In the genomic region with DNA sequence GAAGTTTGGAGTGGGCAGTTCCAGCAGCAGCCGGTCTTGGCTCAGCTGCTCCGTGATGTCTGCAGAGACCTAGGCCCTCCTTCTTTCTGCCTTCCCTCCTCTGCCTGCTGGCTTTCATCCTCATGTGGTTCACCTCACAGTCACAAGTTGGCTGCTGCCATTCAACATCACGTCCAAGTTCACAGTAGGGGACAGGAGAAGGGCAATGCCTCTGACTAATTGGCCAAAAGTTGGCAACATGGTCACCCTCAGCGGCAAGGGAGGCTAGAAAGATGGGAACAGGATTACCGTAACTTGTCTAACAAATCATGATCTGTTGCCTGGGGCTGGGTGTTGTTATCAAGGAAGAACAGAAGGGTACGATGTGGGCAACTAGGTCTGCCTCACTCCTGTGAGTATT, we compare ENCODE assay signal across 26 cellular contexts. TPM values are rescaled to one million over a fixed set of nuclear protein-coding genes. Genes with fewer than 3 reads are reported as not detected.
DNase-seq lines count a peak whose midpoint lies in the region; ATAC-seq, FAIRE-seq and TF ChIP-seq lines count a peak whose summit lies in the region.
"Had no signal": no experiment of that assay in that cellular context is flagged by ENCODE, and none has a peak within 500 bp of the region (broad histone marks: within the 10 kb centered on the region; RNA-seq: fewer than 3 reads in every experiment).

No MANE protein-coding gene starts in this region.

- H3K27ac ChIP-seq in left ventricle myocardium inferior (replicated peaks) (no peak overlapping the region), right cardiac atrium (ENCODE audit: low read length) (no peak overlapping the region)
- H3K27ac ChIP-seq: epithelial cell of prostate, foreskin keratinocyte, SK-N-MC, tibial artery, WERI-Rb-1 had no signal

- FAIRE-seq in bronchial epithelial cell (lab: Jason Lieb, UNC), result peak; percentile 82
- FAIRE-seq in urothelium cell line (lab: Jason Lieb, UNC), result peak; percentile 32
- FAIRE-seq: GM12878, GM19239 had no signal

- DNase-seq in Right ventricle myocardium inferior (ENCODE audit: missing footprints), result no peak
- DNase-seq in left ventricle myocardium inferior, result no peak
- no peak for DNase-seq in bronchial epithelial cell (ENCODE audit: low read depth)
- no peak for DNase-seq in right cardiac atrium
- no peak for DNase-seq in urothelium cell line (ENCODE audit: low spot score)
- DNase-seq in pons (ENCODE audit: low spot score), result no peak
- no peak for DNase-seq in Kasumi-1 (lab: John Stamatoyannopoulos, UW)
- DNase-seq: activated CD4-positive, alpha-beta T cell treated with anti-CD3 and anti-CD28 coated beads, Interleukin-2, amount 50 U/mL, for 48 hours; CD4-positive, alpha-beta memory T cell; DMS153; foreskin keratinocyte; GF-D8; kidney glomerular epithelial cell; mesendoderm; natural killer cell; NCI-H187; stimulated activated CD4-positive, alpha-beta T cell treated with anti-CD3 and anti-CD28 coated beads, Interleukin-1b, Interleukin-23, amount 100 ng/mL, for 48 hours; stimulated activated naive CD4-positive, alpha-beta T cell treated with Interleukin-2 at 50 U/mL for 16 hours; WERI-Rb-1 had no signal

- H3K27me3 ChIP-seq in left ventricle myocardium inferior (ENCODE audit: low read depth) (peaks cover 49% of the 10 kb centered on the region), bronchial epithelial cell (ENCODE audit: control insufficient read depth, insufficient read depth, low read length) (no peaks in the 10 kb centered on the region), right cardiac atrium (ENCODE audit: control insufficient read depth, insufficient read depth) (no peaks in the 10 kb centered on the region)
- H3K27me3 ChIP-seq: tibial artery had no signal

- TF ChIP-seq CTCF in left ventricle myocardium inferior (IDR thresholded peaks at IDR 0.05; ENCODE audit: borderline replicate concordance) (no peak), bronchial epithelial cell (IDR thresholded peaks at IDR 0.05; ENCODE audit: insufficient read depth, low read length, severe bottlenecking) (no peak)

- 69% methylated on average over 6 of the region's 6 CpGs for WGBS in right cardiac atrium

- H3K4me3 ChIP-seq in left ventricle myocardium inferior (no peak overlapping the region), bronchial epithelial cell (ENCODE audit: low read depth, low read length) (no peak overlapping the region), right cardiac atrium (ENCODE audit: low read length) (no peak overlapping the region)
- H3K4me3 ChIP-seq: GM12878, SK-N-MC, tibial artery had no signal

- peak; percentile 38 for ATAC-seq in Right ventricle myocardium inferior
- ATAC-seq in right cardiac atrium, result peak; percentile 9 to 20
- no peak for ATAC-seq in HG02759 (IDR thresholded peaks at IDR 0.05; ENCODE audit: unreplicated experiment)
- ATAC-seq: foreskin keratinocyte, GM12878, natural killer cell, Panc1 had no signal

- H3K36me3 ChIP-seq in left ventricle myocardium inferior, result no peaks in the 10 kb centered on the region
- H3K36me3 ChIP-seq in bronchial epithelial cell (ENCODE audit: control insufficient read depth, insufficient read depth, low read length), result no peaks in the 10 kb centered on the region
- H3K36me3 ChIP-seq: tibial artery, WERI-Rb-1 had no signal

- H3K4me1 ChIP-seq in left ventricle myocardium inferior, result peaks cover 45% of the 10 kb centered on the region
- H3K4me1 ChIP-seq in right cardiac atrium (ENCODE audit: control insufficient read depth, insufficient read depth, low read length), result peaks cover 8% of the 10 kb centered on the region
- H3K4me1 ChIP-seq: foreskin keratinocyte had no signal

- intact Hi-C loops in Right ventricle myocardium inferior (cut with DNase I) (no loop called here), left ventricle myocardium inferior (cut with micrococcal nuclease) (no loop called here), right cardiac atrium (cut with DNase I) (no loop called here)

- H3K9me3 ChIP-seq in left ventricle myocardium inferior (replicated peaks) (no peaks in the 10 kb centered on the region), right cardiac atrium (ENCODE audit: control insufficient read depth, low read length) (no peaks in the 10 kb centered on the region)
- H3K9me3 ChIP-seq: tibial artery had no signal

RNA-seq across cellular contexts. Expression of a gene that starts 7.8 kb away (rescaled TPM):
- total RNA-seq in Right ventricle myocardium inferior, result 1.1 TPM
- 1.2 TPM for total RNA-seq in left ventricle myocardium inferior
- 0.13 TPM in 1 of 2 replicates, not detected in the other for total RNA-seq in bronchial epithelial cell
- 1 to 10 TPM; 1.0 to 3.0 (median 1.9) TPM for total RNA-seq in right cardiac atrium
- polyA plus RNA-seq in right cardiac atrium, result 1.2 TPM
